In genomic region chr14:55562135-55562534, GRCh38 we compare ENCODE assay signal across 23 cellular contexts.
"Had no signal": no experiment of that assay in that cellular context is flagged by ENCODE, and none has a peak within 500 bp of the region (broad histone marks: within the 10 kb centered on the region; RNA-seq: fewer than 3 reads in every experiment).

No MANE protein-coding gene starts in this region.

- H3K36me3 ChIP-seq: lower lobe of right lung, neutrophil, pancreas, right lobe of liver, suprapubic skin, transverse colon, upper lobe of right lung, vagina had no signal

- DNase-seq: cortex of kidney; effector memory CD8-positive, alpha-beta T cell; head of caudate nucleus; left ventricle myocardium superior; lower lobe of right lung; natural killer cell; pancreas; right lobe of liver; stimulated activated CD4-positive, alpha-beta T cell treated with anti-CD3 and anti-CD28 coated beads, Interleukin-12 subunit alpha, Interleukin-12 subunit beta, amount 100 ng/mL, for 4 hours; stimulated activated CD4-positive, alpha-beta T cell treated with anti-CD3 and anti-CD28 coated beads, Interleukin-1b, Interleukin-23, amount 100 ng/mL, for 48 hours; stimulated activated CD4-positive, alpha-beta T cell treated with anti-CD3 and anti-CD28 coated beads, Interleukin-4, amount 100 ng/mL, for 1 hour; stimulated activated CD8-positive, alpha-beta memory T cell treated with anti-CD3 and anti-CD28 coated beads, Interleukin-4, amount 100 ng/mL, for 48 hours; stimulated activated naive CD4-positive, alpha-beta T cell; stimulated activated naive CD8-positive, alpha-beta T cell treated with anti-CD3 and anti-CD28 coated beads, Interleukin-15, amount 100 ng/mL, for 72 hours; transverse colon; upper lobe of right lung had no signal

- H3K4me1 ChIP-seq: pancreas, transverse colon, vagina had no signal

- H3K4me1 Mint-ChIP-seq: memory B cell; natural killer cell; neural crest cell; stimulated activated naive CD8-positive, alpha-beta T cell treated with anti-CD3 and anti-CD28 coated beads, Interleukin-15, amount 100 ng/mL, for 72 hours had no signal

- H3K27me3 Mint-ChIP-seq: memory B cell; progenitor cell of endocrine pancreas; stimulated activated naive CD8-positive, alpha-beta T cell treated with anti-CD3 and anti-CD28 coated beads, Interleukin-15, amount 100 ng/mL, for 72 hours had no signal

- H3K9me3 Mint-ChIP-seq: effector memory CD8-positive, alpha-beta T cell; memory B cell; natural killer cell; neural crest cell had no signal

- H3K27me3 ChIP-seq: neutrophil, pancreas, right lobe of liver, suprapubic skin, transverse colon, upper lobe of right lung, vagina had no signal

- H3K4me3 ChIP-seq: lower lobe of right lung, pancreas, right lobe of liver, smooth muscle cell, suprapubic skin, transverse colon, upper lobe of right lung, vagina had no signal

- H3K36me3 Mint-ChIP-seq: natural killer cell had no signal

- H3K9me3 ChIP-seq: lower lobe of right lung, neutrophil, pancreas, right lobe of liver, suprapubic skin, transverse colon, upper lobe of right lung, vagina had no signal

- H3K4me2 ChIP-seq: smooth muscle cell had no signal

- H3K27ac Mint-ChIP-seq: effector memory CD8-positive, alpha-beta T cell; memory B cell; natural killer cell; progenitor cell of endocrine pancreas had no signal

- H3K4me3 Mint-ChIP-seq: effector memory CD8-positive, alpha-beta T cell; memory B cell; natural killer cell; neural crest cell; stimulated activated naive CD8-positive, alpha-beta T cell treated with anti-CD3 and anti-CD28 coated beads, Interleukin-15, amount 100 ng/mL, for 72 hours had no signal

- H3K27ac ChIP-seq: lower lobe of right lung, neutrophil, pancreas, right lobe of liver, suprapubic skin, transverse colon, upper lobe of right lung, vagina had no signal
